ENCODE assay signal across 8 cellular contexts in the genomic region with DNA sequence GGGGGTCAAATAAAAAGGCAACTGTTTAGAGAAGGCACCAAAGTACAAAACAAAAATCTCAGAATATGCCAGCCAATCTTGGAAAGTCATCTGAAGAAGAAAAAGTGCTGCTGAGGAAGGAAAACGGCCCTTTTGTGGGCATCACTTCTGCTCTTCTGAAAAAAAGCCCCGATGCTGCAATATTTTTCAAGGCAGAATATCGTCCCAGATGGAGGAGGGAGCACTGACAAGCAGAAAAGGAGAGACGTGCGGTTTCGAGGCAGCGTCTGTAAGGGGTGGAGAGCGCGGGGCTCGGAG. TPM values are rescaled to one million over a fixed set of nuclear protein-coding genes. Genes with fewer than 3 reads are reported as not detected.
DNase-seq lines count a peak whose midpoint lies in the region; ATAC-seq and TF ChIP-seq lines count a peak whose summit lies in the region.

No MANE protein-coding gene starts in this region.

- TF ChIP-seq CTCF in HFF-Myc (IDR thresholded peaks at IDR 0.05; ENCODE audit: low read depth, low read length, missing control alignments) (no peak), liver (IDR thresholded peaks at IDR 0.05; ENCODE audit: low read depth, low read length, missing input control) (no peak)

- H3K27ac ChIP-seq in liver (ENCODE audit: low read depth in 1 of 2, low read length in 2 of 2), result peak overlapping the region; percentile 46 to 50

- in situ Hi-C loops in G401 (cut with HindIII; ENCODE audit: low sequenced_read_pairs), result no loop called here

- H3K9me3 ChIP-seq in adipocyte (ENCODE audit: control insufficient read depth, low read length) (peaks cover 3% of the 10 kb centered on the region), liver (ENCODE audit: control insufficient read depth in 4 of 4, low read length in 3 of 4) (peaks cover 0 to 3% (median 0%) of the 10 kb centered on the region in 4 donors)

- no peak for TF ChIP-seq RAD21 in liver (IDR thresholded peaks at IDR 0.05)

- H3K9ac ChIP-seq in adipocyte (ENCODE audit: low read length), result peak overlapping the region; percentile 39
- no peak overlapping the region for H3K9ac ChIP-seq in liver (ENCODE audit: low read depth in 1 of 2, low read length in 2 of 2)

- peak overlapping the region; percentile 45 for H3K4me3 ChIP-seq in HFF-Myc (replicated peaks; ENCODE audit: low read depth, low read length)
- H3K4me3 ChIP-seq in adipocyte (ENCODE audit: low read length), result peak overlapping the region; percentile 78
- H3K4me3 ChIP-seq in liver (ENCODE audit: low read depth in 1 of 3, low read length in 3 of 3), result peak overlapping the region in 2 of 3 donors; percentile 30 to 78

- no peak for ATAC-seq in HG03521 (IDR thresholded peaks at IDR 0.05; ENCODE audit: unreplicated experiment)

- WGBS in liver, result 15% methylated on average over 10 of the region's 10 CpGs

- H3K27me3 ChIP-seq in adipocyte (replicated peaks; ENCODE audit: control insufficient read depth, insufficient read depth, low read length) (peaks cover 50% of the 10 kb centered on the region), liver (ENCODE audit: control insufficient read depth in 4 of 4, insufficient read depth in 4 of 4, low read length in 3 of 4) (peaks cover 0 to 7% (median 0%) of the 10 kb centered on the region in 4 donors)

- H3K4me1 ChIP-seq in adipocyte (ENCODE audit: control insufficient read depth, insufficient read depth, low read length) (no peaks in the 10 kb centered on the region), liver (ENCODE audit: control insufficient read depth in 4 of 4, insufficient read depth in 4 of 4, low read length in 3 of 4) (peaks cover 11 to 27% (median 16%) of the 10 kb centered on the region in 4 donors)

- peak; percentile 8 for DNase-seq in EH (ENCODE audit: low read depth)
- DNase-seq in HFF-Myc (ENCODE audit: extremely low read depth, low read depth), result no peak
- DNase-seq in adipocyte (ENCODE audit: low read depth), result no peak
- DNase-seq in foreskin melanocyte, result no peak
- no peak for DNase-seq in activated CD4-positive, CD25-positive, alpha-beta regulatory T cell treated with anti-CD3 and anti-CD28 coated beads, Interleukin-2, amount 50 U/mL, for 72 hours
- no peak for DNase-seq in G401 (ENCODE audit: low spot score)

- no peaks in the 10 kb centered on the region for H3K36me3 ChIP-seq in adipocyte (ENCODE audit: control insufficient read depth, insufficient read depth, low read length, severe bottlenecking)
- no peaks in the 10 kb centered on the region for H3K36me3 ChIP-seq in liver (ENCODE audit: control insufficient read depth in 4 of 4, insufficient read depth in 3 of 4, low read depth in 1 of 4, low read length in 3 of 4)

TF ChIP-seq in liver, 16 proteins besides CTCF, POLR2A, EP300 and RAD21:
- no peak for TF ChIP-seq JUND (IDR thresholded peaks at IDR 0.05)
- no peak for TF ChIP-seq FOXA2 (IDR thresholded peaks at IDR 0.05)
- no peak for TF ChIP-seq HNF4G (IDR thresholded peaks at IDR 0.05)
- TF ChIP-seq YY1 (IDR thresholded peaks at IDR 0.05), result no peak
- TF ChIP-seq, protein P1, sequence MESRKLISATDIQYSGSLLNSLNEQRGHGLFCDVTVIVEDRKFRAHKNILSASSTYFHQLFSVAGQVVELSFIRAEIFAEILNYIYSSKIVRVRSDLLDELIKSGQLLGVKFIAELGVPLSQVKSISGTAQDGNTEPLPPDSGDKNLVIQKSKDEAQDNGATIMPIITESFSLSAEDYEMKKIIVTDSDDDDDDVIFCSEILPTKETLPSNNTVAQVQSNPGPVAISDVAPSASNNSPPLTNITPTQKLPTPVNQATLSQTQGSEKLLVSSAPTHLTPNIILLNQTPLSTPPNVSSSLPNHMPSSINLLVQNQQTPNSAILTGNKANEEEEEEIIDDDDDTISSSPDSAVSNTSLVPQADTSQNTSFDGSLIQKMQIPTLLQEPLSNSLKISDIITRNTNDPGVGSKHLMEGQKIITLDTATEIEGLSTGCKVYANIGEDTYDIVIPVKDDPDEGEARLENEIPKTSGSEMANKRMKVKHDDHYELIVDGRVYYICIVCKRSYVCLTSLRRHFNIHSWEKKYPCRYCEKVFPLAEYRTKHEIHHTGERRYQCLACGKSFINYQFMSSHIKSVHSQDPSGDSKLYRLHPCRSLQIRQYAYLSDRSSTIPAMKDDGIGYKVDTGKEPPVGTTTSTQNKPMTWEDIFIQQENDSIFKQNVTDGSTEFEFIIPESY (IDR thresholded peaks at IDR 0.05), result no peak
- TF ChIP-seq MAX (IDR thresholded peaks at IDR 0.05), result no peak
- no peak for TF ChIP-seq ATF3 (IDR thresholded peaks at IDR 0.05)
- TF ChIP-seq GABPA (IDR thresholded peaks at IDR 0.05 in 1 of 2, conservative IDR thresholded peaks at IDR 0.05 in 1 of 2), result no peak
- no peak for TF ChIP-seq HNF4A (conservative IDR thresholded peaks at IDR 0.05)

RNA-seq across cellular contexts. Expression of gene ATRNL1, which starts 1.0 kb away (rescaled TPM):
- total RNA-seq in liver, result 10 to 100 TPM in 1 of 2 donors, 1 to 10 TPM in 1; 9.3 to 26.9 TPM
- polyA plus RNA-seq in liver, result 1 to 10 TPM in 1 of 2 donors, under 1 TPM in 1; 0.40 to 1.4 TPM
- 0.44 TPM in 1 of 2 replicates, not detected in the other for total RNA-seq in G401 (2014; rRNA removed; shearing (Covaris generic))
